9 cellular contexts compared by ENCODE assay signal in the genomic region with DNA sequence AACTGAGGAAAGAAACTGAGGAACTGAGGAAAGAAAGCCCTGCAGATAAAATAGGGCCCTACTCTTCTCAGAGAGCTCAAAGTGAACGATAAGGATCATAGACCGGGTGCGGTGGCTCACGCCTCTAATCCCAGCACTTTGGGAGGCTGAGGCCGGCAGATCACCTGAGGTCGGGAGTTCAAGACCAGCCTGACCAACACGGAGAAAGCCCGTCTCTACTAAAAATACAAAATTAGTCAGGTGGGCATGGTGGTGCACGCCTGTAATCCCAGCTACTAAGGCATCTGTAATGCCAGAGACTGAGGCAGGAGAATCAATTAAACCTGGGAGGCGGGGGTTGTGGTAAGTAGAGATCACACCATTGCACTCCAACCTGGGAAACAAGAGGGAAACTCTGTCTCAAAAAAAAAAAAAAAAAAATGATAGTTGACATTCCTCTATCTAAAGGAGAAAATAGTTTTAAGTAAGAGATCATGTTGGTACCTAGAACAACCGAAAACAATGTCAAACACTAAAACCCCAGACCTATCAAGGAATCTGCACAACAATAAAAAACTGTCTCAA. TPM values are rescaled to one million over a fixed set of nuclear protein-coding genes. Genes with fewer than 3 reads are reported as not detected.
DNase-seq lines count a peak whose midpoint lies in the region; ATAC-seq and TF ChIP-seq lines count a peak whose summit lies in the region.
"Had no signal": no experiment of that assay in that cellular context is flagged by ENCODE, and none has a peak within 500 bp of the region (broad histone marks: within the 10 kb centered on the region; RNA-seq: fewer than 3 reads in every experiment).

No MANE protein-coding gene starts in this region.

- peaks cover 35% of the 10 kb centered on the region for H3K4me1 Mint-ChIP-seq in activated T-cell treated with anti-CD3 and anti-CD28 coated beads, Interleukin-2, amount 50 U/mL, for 72 hours (ENCODE audit: low read depth)
- peaks cover 45% of the 10 kb centered on the region for H3K4me1 Mint-ChIP-seq in WTC11
- peaks cover 39% of the 10 kb centered on the region for H3K4me1 Mint-ChIP-seq in stimulated activated memory B cell treated with anti-CD40 and anti-IgM and Interleukin-4, amounts not matched to agents 10 μg/mL and 1 μg/mL and 100 μg/mL, for 72 hours

- no peaks in the 10 kb centered on the region for H3K9me3 ChIP-seq in iPS-15b (ENCODE audit: control insufficient read depth, insufficient read depth, low read length)

- TF ChIP-seq CTCF in WTC11 (IDR thresholded peaks at IDR 0.05): no peak

- no peaks in the 10 kb centered on the region for H3K9me3 Mint-ChIP-seq in activated T-cell treated with anti-CD3 and anti-CD28 coated beads, Interleukin-2, amount 50 U/mL, for 72 hours
- no peaks in the 10 kb centered on the region for H3K9me3 Mint-ChIP-seq in WTC11
- no peaks in the 10 kb centered on the region for H3K9me3 Mint-ChIP-seq in stimulated activated memory B cell treated with anti-CD40 and anti-IgM and Interleukin-4, amounts not matched to agents 10 μg/mL and 1 μg/mL and 100 μg/mL, for 72 hours

- peak overlapping the region; percentile 8 for H3K4me3 ChIP-seq in iPS-15b (ENCODE audit: low read depth, low read length)

- H3K4me3 Mint-ChIP-seq in activated T-cell treated with anti-CD3 and anti-CD28 coated beads, Interleukin-2, amount 50 U/mL, for 72 hours: peak overlapping the region; percentile 91 to 99
- peak overlapping the region; percentile 97 for H3K4me3 Mint-ChIP-seq in WTC11
- peak overlapping the region; percentile 95 for H3K4me3 Mint-ChIP-seq in stimulated activated memory B cell treated with anti-CD40 and anti-IgM and Interleukin-4, amounts not matched to agents 10 μg/mL and 1 μg/mL and 100 μg/mL, for 72 hours

- no peak for ATAC-seq in activated T-cell treated with anti-CD3 and anti-CD28 coated beads, Interleukin-2, amount 50 U/mL, for 72 hours (replicated peaks in 1 of 2)
- ATAC-seq in WTC11: no peak
- no peak for ATAC-seq in stimulated activated memory B cell treated with anti-CD40 and anti-IgM and Interleukin-4, amounts not matched to agents 10 μg/mL and 1 μg/mL and 100 μg/mL, for 72 hours

- DNase-seq in activated T-cell treated with anti-CD3 and anti-CD28 coated beads, Interleukin-2, amount 50 U/mL, for 72 hours: no peak
- no peak for DNase-seq in activated T-cell treated with anti-CD3 and anti-CD28 coated beads, Interleukin-2, amount 50 U/mL, for 48 hours
- DNase-seq in WTC11 (ENCODE audit: low spot score) (no peak), medulla oblongata (ENCODE audit: extremely low spot score) (no peak), HUDEP-2 (lab: John Stamatoyannopoulos, UW; ENCODE audit: unreplicated experiment in 76 of 76) (no peak), retina (no peak)
- DNase-seq: NCI-H1436 treated with DMSO at 0.1 percent for 48 hours had no signal

- H3K27ac Mint-ChIP-seq in activated T-cell treated with anti-CD3 and anti-CD28 coated beads, Interleukin-2, amount 50 U/mL, for 72 hours: peak overlapping the region; percentile 98
- H3K27ac Mint-ChIP-seq in WTC11: peak overlapping the region; percentile 86
- peak overlapping the region; percentile 93 for H3K27ac Mint-ChIP-seq in stimulated activated memory B cell treated with anti-CD40 and anti-IgM and Interleukin-4, amounts not matched to agents 10 μg/mL and 1 μg/mL and 100 μg/mL, for 72 hours

- H3K9ac ChIP-seq in iPS-15b (ENCODE audit: low read depth, low read length): no peak overlapping the region

- H3K4me1 ChIP-seq in iPS-15b (ENCODE audit: control insufficient read depth, insufficient read depth, low read length): peaks cover 8% of the 10 kb centered on the region

- no peaks in the 10 kb centered on the region for H3K36me3 ChIP-seq in iPS-15b (ENCODE audit: control insufficient read depth, insufficient read depth, low read length)

- H3K36me3 Mint-ChIP-seq in activated T-cell treated with anti-CD3 and anti-CD28 coated beads, Interleukin-2, amount 50 U/mL, for 72 hours (ENCODE audit: insufficient read depth in 2 of 2): peaks cover under 1 to 2% of the 10 kb centered on the region in 2 donors
- H3K36me3 Mint-ChIP-seq in WTC11: peaks cover 2% of the 10 kb centered on the region
- H3K36me3 Mint-ChIP-seq in stimulated activated memory B cell treated with anti-CD40 and anti-IgM and Interleukin-4, amounts not matched to agents 10 μg/mL and 1 μg/mL and 100 μg/mL, for 72 hours: peaks cover 2% of the 10 kb centered on the region

- POLR2A ChIA-PET in WTC11 (lab: Charles Lee): no interaction called here

- H3K27me3 ChIP-seq in iPS-15b (ENCODE audit: control insufficient read depth, insufficient read depth, low read length): no peaks in the 10 kb centered on the region

- CTCF ChIA-PET in WTC11 (lab: Charles Lee): interaction anchor here (0.8 to 3.0 kb wide), 5 partner anchors 9 to 177 kb away, joined by 3 to 11 read pairs (median 3); no protein-coding TSS in a partner anchor

- H3K27me3 Mint-ChIP-seq in activated T-cell treated with anti-CD3 and anti-CD28 coated beads, Interleukin-2, amount 50 U/mL, for 72 hours (ENCODE audit: low read depth): no peaks in the 10 kb centered on the region
- H3K27me3 Mint-ChIP-seq in WTC11 (ENCODE audit: low read depth): no peaks in the 10 kb centered on the region
- H3K27me3 Mint-ChIP-seq in stimulated activated memory B cell treated with anti-CD40 and anti-IgM and Interleukin-4, amounts not matched to agents 10 μg/mL and 1 μg/mL and 100 μg/mL, for 72 hours: no peaks in the 10 kb centered on the region

TF ChIP-seq in WTC11, 78 proteins besides CTCF, POLR2A, EP300 and RAD21:
- no peak for TF ChIP-seq CREB1 (CRISPR knock-in tag; IDR thresholded peaks at IDR 0.05)

RNA-seq across cellular contexts. Expression of a gene that starts 2.5 kb away (rescaled TPM):
- 100 to 1,000 TPM in 1 of 2 donors, 10 to 100 TPM in 1; 91.3 to 132 TPM for total RNA-seq in activated T-cell treated with anti-CD3 and anti-CD28 coated beads, Interleukin-2, amount 50 U/mL, for 72 hours
- total RNA-seq in WTC11 (2021): 106 to 121 TPM (median 106 TPM) in 3 replicates
